8 cellular contexts compared by ENCODE assay signal in genomic region chr6:21588812-21589811, GRCh38. TPM values are rescaled to one million over a fixed set of nuclear protein-coding genes. Genes with fewer than 3 reads are reported as not detected.
A peak's percentile ranks its signal among the peaks of the same experiment; 100 is the strongest.
DNase-seq lines count a peak whose midpoint lies in the region; ATAC-seq and TF ChIP-seq lines count a peak whose summit lies in the region.

No MANE protein-coding gene starts in this region.

- H3K27ac ChIP-seq in foreskin keratinocyte (peak overlapping the region; percentile 91), temporal lobe (ENCODE audit: low read depth, low read length) (peak overlapping the region; percentile 64)

- peak; percentile 88 for DNase-seq in GM03348 (ENCODE audit: low spot score)
- peak; percentile 88 for DNase-seq in H7
- peak; percentile 88 for DNase-seq in M059J (ENCODE audit: low read depth)
- DNase-seq in SHP77 (lab: John Stamatoyannopoulos, UW): peak; percentile 81 to 82
- DNase-seq in activated gamma-delta T cell treated with Interleukin-2 at 50 U/mL for 16 hours: peak; percentile 77
- peak; percentile 76 to 85 for DNase-seq in foreskin keratinocyte

- H3K27me3 ChIP-seq in H7 (ENCODE audit: control insufficient read depth, insufficient read depth, low read length): peaks cover 10% of the 10 kb centered on the region
- H3K27me3 ChIP-seq in foreskin keratinocyte: no peaks in the 10 kb centered on the region
- no peaks in the 10 kb centered on the region for H3K27me3 ChIP-seq in neuron (ENCODE audit: insufficient read depth, low read length)

- no peaks in the 10 kb centered on the region for H3K9me3 ChIP-seq in neuron (ENCODE audit: low read length)

- peak overlapping the region; percentile 77 for H2AFZ ChIP-seq in neuron (ENCODE audit: low read depth, low read length)

- H3K4me1 ChIP-seq in foreskin keratinocyte (peaks cover 3% of the 10 kb centered on the region), neuron (ENCODE audit: insufficient read depth, low read length) (peaks cover 23% of the 10 kb centered on the region)

- H3K36me3 ChIP-seq in H7 (replicated peaks; ENCODE audit: control insufficient read depth, insufficient read depth, low read length) (no peaks in the 10 kb centered on the region), neuron (ENCODE audit: insufficient read depth, low read length) (no peaks in the 10 kb centered on the region)

- peak overlapping the region; percentile 74 for H3K4me3 ChIP-seq in H7 (ENCODE audit: insufficient read depth, low read depth, low read length)
- peak overlapping the region; percentile 72 for H3K4me3 ChIP-seq in neuron (ENCODE audit: low read length)

- TF ChIP-seq CTCF in foreskin keratinocyte (conservative IDR thresholded peaks at IDR 0.05): peak; percentile 93

- ATAC-seq in foreskin keratinocyte: peak; percentile 45

RNA-seq across cellular contexts. Expression of gene SOX4, which starts 4.4 kb away (rescaled TPM):
- total RNA-seq in H7 (2014; rRNA removed; shearing (Covaris generic)): 121 and 151 TPM in 2 replicates
- total RNA-seq in M059J (2014; rRNA removed; shearing (Covaris generic)): 19.3 and 26.3 TPM in 2 replicates
- total RNA-seq in foreskin keratinocyte (12.0 and 24.2 TPM in 2 replicates), temporal lobe (265 TPM)
- 5.5 and 9.6 TPM in 2 replicates for polyA plus RNA-seq in foreskin keratinocyte

Comparison
In these comparisons a context has a peak if more than half of its experiments do, and no peak if none do; other contexts are left out.
1. Peak in every context shown above with its lines: DNase-seq, ATAC-seq, H3K4me3 ChIP-seq and H3K27ac ChIP-seq.